9 cellular contexts compared by ENCODE assay signal in the genomic region with DNA sequence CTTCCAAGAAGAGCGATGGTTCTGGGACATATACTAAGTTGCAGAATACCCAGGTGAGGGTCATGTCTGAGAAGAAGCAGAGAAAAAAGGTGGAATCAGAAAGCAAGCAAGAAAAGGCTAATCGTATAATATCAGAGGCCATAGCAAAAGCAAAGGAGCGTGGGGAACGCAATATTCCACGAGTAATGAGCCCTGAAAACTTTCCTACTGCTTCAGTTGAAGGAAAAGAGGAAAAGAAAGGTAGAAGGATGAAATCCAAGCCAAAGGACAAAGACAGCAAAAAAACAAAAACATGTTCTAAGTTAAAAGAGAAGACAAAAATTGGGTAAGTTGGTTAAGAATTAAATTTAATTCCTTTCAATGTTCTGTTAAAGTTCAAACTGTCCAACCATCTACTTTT.
DNase-seq lines count a peak whose midpoint lies in the region; ATAC-seq, FAIRE-seq and TF ChIP-seq lines count a peak whose summit lies in the region.
"Had no signal": no experiment of that assay in that cellular context is flagged by ENCODE, and none has a peak within 500 bp of the region (broad histone marks: within the 10 kb centered on the region; RNA-seq: fewer than 3 reads in every experiment).

No MANE protein-coding gene starts in this region.

- no peaks in the 10 kb centered on the region for H3K9me3 ChIP-seq in heart right ventricle

- H3K56ac ChIP-seq in mesendoderm (ENCODE audit: low read length) = peak overlapping the region; percentile 57

- H3K23ac ChIP-seq in mesendoderm (ENCODE audit: low read length) = no peak overlapping the region

- H3K4me2 ChIP-seq in mesendoderm (ENCODE audit: low read length) = peak overlapping the region; percentile 2

- in situ Hi-C loops in astrocyte of the cerebellum (cut with HindIII; ENCODE audit: low sequenced_read_pairs) = no loop called here

- intact Hi-C loops in heart right ventricle (cut with DNase I) (loop anchor here (2.0 to 10.0 kb wide), 9 partner anchors 42 to 157 kb away; partner anchors contain the start of genes CHD9 (in 4 of the 10) and CHD9NB (in 3 of the 10)), Right ventricle myocardium superior (cut with DNase I) (loop anchor here (5.0 to 10.0 kb wide), 2 partner anchors 75 to 152 kb away; no protein-coding TSS in a partner anchor)

- no peak overlapping the region for H4K8ac ChIP-seq in mesendoderm (ENCODE audit: low read depth, low read length)

- H3K79me1 ChIP-seq in mesendoderm (ENCODE audit: low read length) = no peaks in the 10 kb centered on the region

- H3K27me3 ChIP-seq in heart right ventricle (no peaks in the 10 kb centered on the region), mesendoderm (ENCODE audit: insufficient read depth, low read length, poor library complexity) (no peaks in the 10 kb centered on the region)

- 4% methylated on average over 5 of the region's 5 CpGs for WGBS in heart right ventricle, 2 donors
- no CpG with 5 or more reads among the region's 5 CpGs for WGBS in mesendoderm (ENCODE audit: extremely low coverage, insufficient coverage, low lambda C conversion rate)
- WGBS in urinary bladder = 20% methylated on average over 5 of the region's 5 CpGs

- H3K79me2 ChIP-seq in mesendoderm (ENCODE audit: control insufficient read depth, insufficient read depth, low read length) = peaks cover 4% of the 10 kb centered on the region

- TF ChIP-seq CTCF in heart right ventricle (IDR thresholded peaks at IDR 0.05) = no peak
- no peak for TF ChIP-seq CTCF in astrocyte of the cerebellum (IDR thresholded peaks at IDR 0.05; ENCODE audit: low read depth, low read length, missing control alignments)

- no peak for TF ChIP-seq POLR2A in GM12892 (IDR thresholded peaks at IDR 0.05; ENCODE audit: low read depth, low read length)

- peak overlapping the region in 9 of 10 donors; percentile 25 to 94 (median 87) for H3K27ac ChIP-seq in heart right ventricle
- H3K27ac ChIP-seq in mesendoderm (ENCODE audit: low read depth, low read length) = no peak overlapping the region
- peak overlapping the region; percentile 73 for H3K27ac ChIP-seq in urinary bladder (ENCODE audit: low read depth)

- no peak overlapping the region for H2BK5ac ChIP-seq in mesendoderm (ENCODE audit: low read length)

- H3K18ac ChIP-seq in mesendoderm (ENCODE audit: low read length) = no peak overlapping the region

- H3K9ac ChIP-seq in mesendoderm (ENCODE audit: low read length) = peak overlapping the region; percentile 51

- peak overlapping the region; percentile 11 to 64 (median 53) for H3K4me3 ChIP-seq in heart right ventricle
- H3K4me3 ChIP-seq in astrocyte of the cerebellum (ENCODE audit: low read depth, low read length) = peak overlapping the region; percentile 55
- no peak overlapping the region for H3K4me3 ChIP-seq in mesendoderm (ENCODE audit: low read length)
- H3K4me3 ChIP-seq in urinary bladder (ENCODE audit: low read depth, low read length) = peak overlapping the region; percentile 35

- H3K4me1 ChIP-seq in heart right ventricle = peaks cover 0 to 75% (median 70%) of the 10 kb centered on the region in 9 donors
- no peaks in the 10 kb centered on the region for H3K4me1 ChIP-seq in mesendoderm (ENCODE audit: control insufficient read depth, low read depth, low read length)
- no peaks in the 10 kb centered on the region for H3K4me1 ChIP-seq in urinary bladder (ENCODE audit: insufficient read depth)

- H3K4ac ChIP-seq in mesendoderm (ENCODE audit: low read depth, low read length) = no peak overlapping the region

- no peak overlapping the region for H4K5ac ChIP-seq in mesendoderm (ENCODE audit: low read length)

- ATAC-seq in heart right ventricle = no peak
- ATAC-seq in Right ventricle myocardium superior (ENCODE audit: poor library complexity) = no peak

- H3K36me3 ChIP-seq in heart right ventricle = no peaks in the 10 kb centered on the region
- H3K36me3 ChIP-seq in mesendoderm (ENCODE audit: control insufficient read depth, insufficient read depth, low read length) = no peaks in the 10 kb centered on the region
- H3K36me3 ChIP-seq in urinary bladder (ENCODE audit: insufficient read depth) = no peaks in the 10 kb centered on the region

- no peak for FAIRE-seq in GM12892 (lab: Jason Lieb, UNC)

- H2AK5ac ChIP-seq in mesendoderm (ENCODE audit: low read length) = no peak overlapping the region

- peak overlapping the region; percentile 28 for H2BK120ac ChIP-seq in mesendoderm (ENCODE audit: low read depth, low read length)

- no peak for DNase-seq in heart right ventricle
- DNase-seq in Right ventricle myocardium superior = no peak
- DNase-seq in astrocyte of the cerebellum (ENCODE audit: low read depth) = no peak
- DNase-seq in mesendoderm = no peak
- no peak for DNase-seq in GM12892 (ENCODE audit: insufficient read length)
- no peak for DNase-seq in hippocampal formation (lab: John Stamatoyannopoulos, UW)
- no peak for DNase-seq in HuH-7 (ENCODE audit: low spot score)
- DNase-seq: NCI-H1048 had no signal

- no peak overlapping the region for H2BK15ac ChIP-seq in mesendoderm (replicated peaks; ENCODE audit: low read depth)
